In the genomic region with DNA sequence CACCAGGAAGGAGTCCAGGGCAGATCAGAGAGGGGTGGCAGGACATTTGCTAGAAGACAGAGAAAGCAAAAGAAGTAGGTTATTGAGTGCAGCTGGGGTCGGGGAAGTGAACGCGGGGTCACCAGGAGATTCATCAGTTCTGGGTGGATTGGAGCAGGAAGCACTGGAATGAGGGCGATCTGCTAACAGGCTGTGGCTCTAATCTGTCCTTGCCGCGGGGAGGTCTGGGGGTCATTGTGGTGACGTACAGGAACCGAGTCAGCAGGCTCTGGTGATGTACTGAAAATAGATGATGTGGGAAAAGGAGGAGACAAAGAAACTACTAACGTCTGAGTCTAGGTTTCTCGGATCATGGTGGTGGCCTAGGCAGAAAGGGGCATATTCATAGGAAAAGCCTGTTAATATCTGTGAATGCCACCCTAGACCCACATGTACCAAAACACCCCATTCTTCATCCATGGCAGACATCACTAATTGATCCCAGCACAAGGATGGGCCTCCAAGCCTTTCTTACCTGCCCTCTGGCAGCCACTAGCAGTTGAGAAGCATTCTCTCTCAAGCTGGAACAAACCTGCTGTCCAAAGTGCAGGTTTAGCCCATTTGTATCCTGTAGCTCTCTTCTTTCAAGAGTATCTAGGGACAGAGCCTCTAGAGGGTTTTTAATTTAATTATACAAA, we compare ENCODE assay signal across 10 cellular contexts.
"Had no signal": no experiment of that assay in that cellular context is flagged by ENCODE, and none has a peak within 500 bp of the region (broad histone marks: within the 10 kb centered on the region; RNA-seq: fewer than 3 reads in every experiment).

No MANE protein-coding gene starts in this region.

- H3K27ac ChIP-seq: heart left ventricle, pancreas had no signal

- H3K9me3 ChIP-seq: heart left ventricle, pancreas had no signal

- H3K4me3 ChIP-seq: heart left ventricle, pancreas had no signal

- H3K27me3 ChIP-seq: pancreas had no signal

- DNase-seq: activated CD4-positive, alpha-beta T cell treated with anti-CD3 and anti-CD28 coated beads for 48 hours; activated CD8-positive, alpha-beta memory T cell treated with anti-CD3 and anti-CD28 coated beads for 24 hours; activated naive CD4-positive, alpha-beta T cell treated with anti-CD3 and anti-CD28 coated beads for 36 hours; cerebellar nuclear complex; foreskin fibroblast; heart left ventricle; left ventricle myocardium superior; pancreas; T-cell; T1000 had no signal

- H3K4me1 ChIP-seq: heart left ventricle, pancreas had no signal

- H3K36me3 ChIP-seq: heart left ventricle, pancreas had no signal
